ENCODE assay signal across 9 cellular contexts in genomic region chr3:8629151-8630021, GRCh38. TPM values are rescaled to one million over a fixed set of nuclear protein-coding genes. Genes with fewer than 3 reads are reported as not detected.
DNase-seq lines count a peak whose midpoint lies in the region; ATAC-seq and TF ChIP-seq lines count a peak whose summit lies in the region.
"Had no signal": no experiment of that assay in that cellular context is flagged by ENCODE, and none has a peak within 500 bp of the region (broad histone marks: within the 10 kb centered on the region; RNA-seq: fewer than 3 reads in every experiment).

No MANE protein-coding gene starts in this region.

- intact Hi-C loops in activated CD8-positive, alpha-beta T cell treated with anti-CD3 and anti-CD28 coated beads for 36 hours (cut with micrococcal nuclease) = loop anchor here (10.0 kb wide), 1 partner anchor 175 kb away; no protein-coding TSS in a partner anchor

- H3K4me1 Mint-ChIP-seq in activated CD8-positive, alpha-beta T cell treated with anti-CD3 and anti-CD28 coated beads for 36 hours (ENCODE audit: low read depth) = peaks cover 12% of the 10 kb centered on the region

- TF ChIP-seq CTCF in activated CD8-positive, alpha-beta T cell treated with anti-CD3 and anti-CD28 coated beads for 36 hours (IDR thresholded peaks at IDR 0.05) = no peak

- H3K36me3 Mint-ChIP-seq in activated CD8-positive, alpha-beta T cell treated with anti-CD3 and anti-CD28 coated beads for 36 hours (ENCODE audit: low read depth) = peaks cover 2% of the 10 kb centered on the region
- H3K36me3 Mint-ChIP-seq: activated naive CD8-positive, alpha-beta T cell had no signal

- peak; percentile 69 for ATAC-seq in GM18870 (IDR thresholded peaks at IDR 0.05; ENCODE audit: unreplicated experiment)
- ATAC-seq in activated CD8-positive, alpha-beta T cell treated with anti-CD3 and anti-CD28 coated beads for 36 hours = peak; percentile 93

- DNase-seq in A172 (ENCODE audit: low spot score) (peak; percentile 98), HS-5 (ENCODE audit: low read depth) (peak; percentile 68), glomerular visceral epithelial cell (ENCODE audit: extremely low spot score) (peak; percentile 88), germinal center (ENCODE audit: low spot score) (no peak), NCI-H128 (lab: John Stamatoyannopoulos, UW; ENCODE audit: unreplicated experiment) (no peak)
- DNase-seq in activated CD8-positive, alpha-beta T cell treated with anti-CD3 and anti-CD28 coated beads for 36 hours = peak; percentile 83
- DNase-seq in stimulated activated CD4-positive, alpha-beta T cell treated with anti-CD3 and anti-CD28 coated beads, TNF-alpha, amount 100 ng/mL, for 1 hour (ENCODE audit: low read depth in 3 of 3, low spot score in 1 of 3) = peak in 2 of 3 donors; percentile 10 to 31

- CTCF ChIA-PET in activated CD8-positive, alpha-beta T cell treated with anti-CD3 and anti-CD28 coated beads for 36 hours (lab: Charles Lee) = no interaction called here

- peak overlapping the region; percentile 30 for H3K27ac Mint-ChIP-seq in activated CD8-positive, alpha-beta T cell treated with anti-CD3 and anti-CD28 coated beads for 36 hours
- H3K27ac Mint-ChIP-seq: activated naive CD8-positive, alpha-beta T cell had no signal

- no peak overlapping the region for H3K4me3 Mint-ChIP-seq in activated CD8-positive, alpha-beta T cell treated with anti-CD3 and anti-CD28 coated beads for 36 hours
- H3K4me3 Mint-ChIP-seq: activated naive CD8-positive, alpha-beta T cell had no signal

- peaks cover 2% of the 10 kb centered on the region for H3K9me3 Mint-ChIP-seq in activated CD8-positive, alpha-beta T cell treated with anti-CD3 and anti-CD28 coated beads for 36 hours

- POLR2A ChIA-PET in activated CD8-positive, alpha-beta T cell treated with anti-CD3 and anti-CD28 coated beads for 36 hours (lab: Charles Lee) = no interaction called here

- H3K27me3 Mint-ChIP-seq in activated CD8-positive, alpha-beta T cell treated with anti-CD3 and anti-CD28 coated beads for 36 hours = peaks cover 22% of the 10 kb centered on the region
- H3K27me3 Mint-ChIP-seq: activated naive CD8-positive, alpha-beta T cell had no signal

RNA-seq across cellular contexts. Expression of gene SSUH2, which starts 15.2 kb away (rescaled TPM):
- total RNA-seq in A172 (2014; rRNA removed; shearing (Covaris generic)) = 0.10 and 0.19 TPM in 2 replicates
- under 1 TPM; 0.11 to 0.31 TPM for total RNA-seq in activated CD8-positive, alpha-beta T cell treated with anti-CD3 and anti-CD28 coated beads for 36 hours

Comparison
In these comparisons a context has a peak if more than half of its experiments do, and no peak if none do; other contexts are left out.
1. DNase-seq: peak in A172 (single experiment), HS-5 (single experiment), activated CD8-positive, alpha-beta T cell treated with anti-CD3 and anti-CD28 coated beads for 36 hours (single experiment), glomerular visceral epithelial cell (single experiment) and stimulated activated CD4-positive, alpha-beta T cell treated with anti-CD3 and anti-CD28 coated beads, TNF-alpha, amount 100 ng/mL, for 1 hour (2 of 3); none in germinal center (single experiment) and NCI-H128 (single experiment).